1 cellular context compared by ENCODE assay signal in the genomic region with DNA sequence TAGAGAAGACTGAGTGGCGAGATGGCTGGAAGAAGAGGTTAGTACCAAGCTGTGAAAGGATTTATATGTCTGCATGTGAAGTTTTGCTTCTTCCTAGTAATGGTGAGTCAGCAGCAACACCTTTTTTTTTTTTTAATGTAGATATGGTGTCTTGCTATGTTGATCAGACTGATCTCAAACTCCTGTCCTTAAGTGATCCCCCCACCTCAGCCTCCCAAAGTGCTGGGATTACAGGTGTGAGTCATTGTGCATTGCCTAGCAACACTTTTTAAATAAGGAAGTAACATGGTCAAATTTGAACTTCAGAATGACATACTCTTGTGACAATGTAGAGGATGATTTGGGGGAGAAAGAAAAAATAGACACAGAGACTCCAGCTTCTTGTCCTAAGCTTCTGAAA.
TF ChIP-seq lines count a peak whose summit lies in the region.

No MANE protein-coding gene starts in this region.

TF ChIP-seq in K562, 482 proteins besides CTCF, POLR2A, EP300 and RAD21 (continues in another document):
- TF ChIP-seq, protein P1, sequence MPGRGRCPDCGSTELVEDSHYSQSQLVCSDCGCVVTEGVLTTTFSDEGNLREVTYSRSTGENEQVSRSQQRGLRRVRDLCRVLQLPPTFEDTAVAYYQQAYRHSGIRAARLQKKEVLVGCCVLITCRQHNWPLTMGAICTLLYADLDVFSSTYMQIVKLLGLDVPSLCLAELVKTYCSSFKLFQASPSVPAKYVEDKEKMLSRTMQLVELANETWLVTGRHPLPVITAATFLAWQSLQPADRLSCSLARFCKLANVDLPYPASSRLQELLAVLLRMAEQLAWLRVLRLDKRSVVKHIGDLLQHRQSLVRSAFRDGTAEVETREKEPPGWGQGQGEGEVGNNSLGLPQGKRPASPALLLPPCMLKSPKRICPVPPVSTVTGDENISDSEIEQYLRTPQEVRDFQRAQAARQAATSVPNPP (IDR thresholded peaks at IDR 0.05; ENCODE audit: borderline replicate concordance, insufficient read depth, insufficient read length): no peak
- TF ChIP-seq ZNF311 (CRISPR knock-in tag; IDR thresholded peaks at IDR 0.05) (no peak), HINFP (tag; conservative IDR thresholded peaks at IDR 0.05; ENCODE audit: low read depth) (no peak), NFIX (CRISPR knock-in tag; IDR thresholded peaks at IDR 0.05; ENCODE audit: low read depth) (no peak), HMG20A (CRISPR knock-in tag; conservative IDR thresholded peaks at IDR 0.05) (no peak), ATF2 (CRISPR knock-in tag; IDR thresholded peaks at IDR 0.05) (no peak), NFXL1 (CRISPR knock-in tag; IDR thresholded peaks at IDR 0.05) (no peak), ILK (tag; IDR thresholded peaks at IDR 0.05; ENCODE audit: borderline replicate concordance, low read depth) (no peak), CBFA2T3 (IDR thresholded peaks at IDR 0.05) (no peak), USF2 (CRISPR knock-in tag; IDR thresholded peaks at IDR 0.05) (no peak), NCOA4 (IDR thresholded peaks at IDR 0.05; ENCODE audit: partially characterized antibody) (no peak), PHTF2 (CRISPR knock-in tag; IDR thresholded peaks at IDR 0.05) (no peak), MTA2 (IDR thresholded peaks at IDR 0.05; ENCODE audit: low read depth) (no peak), MAFG (tag; conservative IDR thresholded peaks at IDR 0.05) (peak; percentile 80), HIVEP1 (CRISPR knock-in tag; IDR thresholded peaks at IDR 0.05) (no peak), COPS2 (conservative IDR thresholded peaks at IDR 0.05) (no peak), ZNF165 (CRISPR knock-in tag; IDR thresholded peaks at IDR 0.05; ENCODE audit: borderline replicate concordance) (no peak), L3MBTL2 (IDR thresholded peaks at IDR 0.05) (no peak), ZNF780A (CRISPR knock-in tag; IDR thresholded peaks at IDR 0.05) (no peak), DACH1 (IDR thresholded peaks at IDR 0.05; ENCODE audit: partially characterized antibody) (no peak), ZNF79 (CRISPR knock-in tag; IDR thresholded peaks at IDR 0.05; ENCODE audit: low read depth) (no peak), STAT5B (CRISPR knock-in tag; IDR thresholded peaks at IDR 0.05) (no peak), ZNF124 (CRISPR knock-in tag; IDR thresholded peaks at IDR 0.05) (no peak), CTBP1 (IDR thresholded peaks at IDR 0.05; ENCODE audit: borderline replicate concordance) (0 out of 2 replicates have a peak, but pooled peaks have one; percentile 16), NKRF (IDR thresholded peaks at IDR 0.05; ENCODE audit: borderline replicate concordance) (no peak), FOXP1 (CRISPR knock-in tag; IDR thresholded peaks at IDR 0.05) (no peak), TARDBP (IDR thresholded peaks at IDR 0.05) (no peak), ZNF695 (CRISPR knock-in tag; IDR thresholded peaks at IDR 0.05) (no peak), PCBP2 (IDR thresholded peaks at IDR 0.05; ENCODE audit: low read depth, low read length, poor library complexity, severe bottlenecking) (no peak), RFX7 (CRISPR knock-in tag; IDR thresholded peaks at IDR 0.05) (no peak), NBN (IDR thresholded peaks at IDR 0.05; ENCODE audit: low read depth) (no peak), CXXC5 (CRISPR knock-in tag; IDR thresholded peaks at IDR 0.05) (no peak), ARID2 (IDR thresholded peaks at IDR 0.05) (no peak), PRMT5 (CRISPR knock-in tag; IDR thresholded peaks at IDR 0.05) (no peak), ZNF778 (CRISPR knock-in tag; IDR thresholded peaks at IDR 0.05) (no peak), LARP7 (IDR thresholded peaks at IDR 0.05) (no peak), POLR2B (IDR thresholded peaks at IDR 0.05; ENCODE audit: low read depth, partially characterized antibody) (no peak), BRF1 (IDR thresholded peaks at IDR 0.05; ENCODE audit: borderline replicate concordance, extremely low read depth, insufficient read length) (no peak), SAP30 (IDR thresholded peaks at IDR 0.05; ENCODE audit: borderline replicate concordance, insufficient read depth, low read depth, low read length, poor library complexity, severe bottlenecking) (no peak), NCOA2 (IDR thresholded peaks at IDR 0.05; ENCODE audit: partially characterized antibody in 2 of 2) (no peak), ETV6 (IDR thresholded peaks at IDR 0.05; ENCODE audit: borderline replicate concordance in 1 of 2, low read depth in 2 of 2, low read length in 1 of 2) (no peak), ETV6 (CRISPR knock-in tag; IDR thresholded peaks at IDR 0.05; ENCODE audit: borderline replicate concordance) (no peak), TEAD4 (IDR thresholded peaks at IDR 0.05; ENCODE audit: low read length) (no peak), TEAD4 (CRISPR knock-in tag; IDR thresholded peaks at IDR 0.05; ENCODE audit: borderline replicate concordance) (no peak), MTF1 (CRISPR knock-in tag; IDR thresholded peaks at IDR 0.05; ENCODE audit: borderline replicate concordance) (no peak), PHB2 (IDR thresholded peaks at IDR 0.05; ENCODE audit: low read depth) (no peak), CBX8 (IDR thresholded peaks at IDR 0.05; ENCODE audit: borderline replicate concordance, extremely low read depth, low read depth, low read length, poor library complexity, severe bottlenecking) (no peak), ZNF75A (CRISPR knock-in tag; IDR thresholded peaks at IDR 0.05) (no peak), CEBPB (tag; IDR thresholded peaks at IDR 0.05) (no peak), NCOR1 (IDR thresholded peaks at IDR 0.05) (no peak), ARID1B (IDR thresholded peaks at IDR 0.05) (peak; percentile 51), ETS2 (tag; IDR thresholded peaks at IDR 0.05; ENCODE audit: borderline replicate concordance, poor library complexity, severe bottlenecking) (no peak), BRD9 (IDR thresholded peaks at IDR 0.05; ENCODE audit: low read depth, partially characterized antibody) (no peak), TSC22D4 (tag; IDR thresholded peaks at IDR 0.05) (no peak), SREBF2 (CRISPR knock-in tag; IDR thresholded peaks at IDR 0.05) (no peak), ASH1L (IDR thresholded peaks at IDR 0.05; ENCODE audit: borderline replicate concordance, low read depth, partially characterized antibody) (no peak), ZNF316 (IDR thresholded peaks at IDR 0.05) (peak; percentile 92), KLF13 (tag; IDR thresholded peaks at IDR 0.05; ENCODE audit: borderline replicate concordance, low read depth) (no peak), HMGN3 (IDR thresholded peaks at IDR 0.05; ENCODE audit: borderline replicate concordance, extremely low read depth, insufficient read length, low read depth, low read length) (no peak), CREBBP (IDR thresholded peaks at IDR 0.05; ENCODE audit: low read depth, low read length) (no peak), STAG1 (CRISPR knock-in tag; IDR thresholded peaks at IDR 0.05; ENCODE audit: borderline replicate concordance) (no peak), NFRKB (IDR thresholded peaks at IDR 0.05; ENCODE audit: low read depth) (no peak), TCF7L2 (IDR thresholded peaks at IDR 0.05; ENCODE audit: low read depth, low read length) (no peak), SETDB1 (IDR thresholded peaks at IDR 0.05; ENCODE audit: low read length) (no peak), TOE1 (IDR thresholded peaks at IDR 0.05; ENCODE audit: borderline replicate concordance) (no peak), TOE1 (CRISPR knock-in tag; IDR thresholded peaks at IDR 0.05; ENCODE audit: borderline replicate concordance, low read depth) (no peak), RBM25 (IDR thresholded peaks at IDR 0.05; ENCODE audit: low read depth, low read length, severe bottlenecking) (no peak), FIP1L1 (IDR thresholded peaks at IDR 0.05; ENCODE audit: low read depth, low read length, poor library complexity, severe bottlenecking) (no peak), POLR3A (IDR thresholded peaks at IDR 0.05; ENCODE audit: borderline replicate concordance, extremely low read depth, insufficient read depth, insufficient read length) (no peak), ZNF384 (IDR thresholded peaks at IDR 0.05; ENCODE audit: low read depth, low read length) (peak; percentile 87)
- TF ChIP-seq, protein P2, sequence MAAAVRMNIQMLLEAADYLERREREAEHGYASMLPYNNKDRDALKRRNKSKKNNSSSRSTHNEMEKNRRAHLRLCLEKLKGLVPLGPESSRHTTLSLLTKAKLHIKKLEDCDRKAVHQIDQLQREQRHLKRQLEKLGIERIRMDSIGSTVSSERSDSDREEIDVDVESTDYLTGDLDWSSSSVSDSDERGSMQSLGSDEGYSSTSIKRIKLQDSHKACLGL (CRISPR knock-in tag; IDR thresholded peaks at IDR 0.05; ENCODE audit: borderline replicate concordance, poor library complexity, severe bottlenecking): no peak
- TF ChIP-seq, protein P3, sequence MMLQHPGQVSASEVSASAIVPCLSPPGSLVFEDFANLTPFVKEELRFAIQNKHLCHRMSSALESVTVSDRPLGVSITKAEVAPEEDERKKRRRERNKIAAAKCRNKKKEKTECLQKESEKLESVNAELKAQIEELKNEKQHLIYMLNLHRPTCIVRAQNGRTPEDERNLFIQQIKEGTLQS (IDR thresholded peaks at IDR 0.05): peak; percentile 83
- TF ChIP-seq, protein P3 (CRISPR knock-in tag; conservative IDR thresholded peaks at IDR 0.05): no peak
- TF ChIP-seq, protein P4, sequence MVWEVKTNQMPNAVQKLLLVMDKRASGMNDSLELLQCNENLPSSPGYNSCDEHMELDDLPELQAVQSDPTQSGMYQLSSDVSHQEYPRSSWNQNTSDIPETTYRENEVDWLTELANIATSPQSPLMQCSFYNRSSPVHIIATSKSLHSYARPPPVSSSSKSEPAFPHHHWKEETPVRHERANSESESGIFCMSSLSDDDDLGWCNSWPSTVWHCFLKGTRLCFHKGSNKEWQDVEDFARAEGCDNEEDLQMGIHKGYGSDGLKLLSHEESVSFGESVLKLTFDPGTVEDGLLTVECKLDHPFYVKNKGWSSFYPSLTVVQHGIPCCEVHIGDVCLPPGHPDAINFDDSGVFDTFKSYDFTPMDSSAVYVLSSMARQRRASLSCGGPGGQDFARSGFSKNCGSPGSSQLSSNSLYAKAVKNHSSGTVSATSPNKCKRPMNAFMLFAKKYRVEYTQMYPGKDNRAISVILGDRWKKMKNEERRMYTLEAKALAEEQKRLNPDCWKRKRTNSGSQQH (CRISPR knock-in tag; IDR thresholded peaks at IDR 0.05): no peak
- TF ChIP-seq, protein P5, sequence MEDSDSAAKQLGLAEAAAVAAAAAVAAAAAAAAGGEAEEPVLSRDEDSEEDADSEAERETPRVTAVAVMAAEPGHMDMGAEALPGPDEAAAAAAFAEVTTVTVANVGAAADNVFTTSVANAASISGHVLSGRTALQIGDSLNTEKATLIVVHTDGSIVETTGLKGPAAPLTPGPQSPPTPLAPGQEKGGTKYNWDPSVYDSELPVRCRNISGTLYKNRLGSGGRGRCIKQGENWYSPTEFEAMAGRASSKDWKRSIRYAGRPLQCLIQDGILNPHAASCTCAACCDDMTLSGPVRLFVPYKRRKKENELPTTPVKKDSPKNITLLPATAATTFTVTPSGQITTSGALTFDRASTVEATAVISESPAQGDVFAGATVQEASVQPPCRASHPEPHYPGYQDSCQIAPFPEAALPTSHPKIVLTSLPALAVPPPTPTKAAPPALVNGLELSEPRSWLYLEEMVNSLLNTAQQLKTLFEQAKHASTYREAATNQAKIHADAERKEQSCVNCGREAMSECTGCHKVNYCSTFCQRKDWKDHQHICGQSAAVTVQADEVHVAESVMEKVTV (CRISPR knock-in tag; IDR thresholded peaks at IDR 0.05): no peak
